Comparison of ENCODE assay signal across 12 cellular contexts in genomic region chr6:9520417-9521151, GRCh38.
DNase-seq lines count a peak whose midpoint lies in the region; ATAC-seq and TF ChIP-seq lines count a peak whose summit lies in the region.
"Had no signal": no experiment of that assay in that cellular context is flagged by ENCODE, and none has a peak within 500 bp of the region (broad histone marks: within the 10 kb centered on the region; RNA-seq: fewer than 3 reads in every experiment).

No MANE protein-coding gene starts in this region.

- no peaks in the 10 kb centered on the region for H3K36me3 ChIP-seq in suprapubic skin
- H3K36me3 ChIP-seq: tibial artery had no signal

- TF ChIP-seq POLR2A in suprapubic skin (IDR thresholded peaks at IDR 0.05), result no peak

- no peaks in the 10 kb centered on the region for H3K27me3 Mint-ChIP-seq in natural killer cell treated with Interleukin-12 subunit alpha and Interleukin-12 subunit beta and Interleukin-15 and Interleukin-18, amount 100 ng/mL, for 72 hours

- H3K27ac ChIP-seq in suprapubic skin, result no peak overlapping the region
- H3K27ac ChIP-seq: psoas muscle, tibial artery had no signal

- DNase-seq in SW 1271 (lab: John Stamatoyannopoulos, UW), result peak; percentile 90 to 96
- no peak for DNase-seq in omental fat pad (ENCODE audit: low spot score)
- no peak for DNase-seq in suprapubic skin (ENCODE audit: low spot score in 2 of 2)
- no peak for DNase-seq in natural killer cell treated with Interleukin-12 subunit alpha and Interleukin-12 subunit beta and Interleukin-15 and Interleukin-18, amount 100 ng/mL, for 72 hours (ENCODE audit: low spot score)
- no peak for DNase-seq in T1000 (lab: John Stamatoyannopoulos, UW)
- DNase-seq: erythroblast, NCI-H1105, psoas muscle, tibial artery had no signal

- no peak overlapping the region for H3K4me3 Mint-ChIP-seq in natural killer cell treated with Interleukin-12 subunit alpha and Interleukin-12 subunit beta and Interleukin-15 and Interleukin-18, amount 100 ng/mL, for 72 hours

- TF ChIP-seq CTCF in omental fat pad (IDR thresholded peaks at IDR 0.05) (no peak), suprapubic skin (IDR thresholded peaks at IDR 0.05) (no peak)

- 57% methylated on average over 8 of the region's 8 CpGs for WGBS in suprapubic skin

- peaks cover 4% of the 10 kb centered on the region for H3K36me3 Mint-ChIP-seq in natural killer cell treated with Interleukin-12 subunit alpha and Interleukin-12 subunit beta and Interleukin-15 and Interleukin-18, amount 100 ng/mL, for 72 hours

- peak; percentile 41 for ATAC-seq in GM18861 (IDR thresholded peaks at IDR 0.05; ENCODE audit: unreplicated experiment)
- ATAC-seq in HG02884 (IDR thresholded peaks at IDR 0.05; ENCODE audit: unreplicated experiment), result peak; percentile 57
- peak; percentile 21 for ATAC-seq in omental fat pad (ENCODE audit: low FRiP score)
- ATAC-seq in natural killer cell treated with Interleukin-12 subunit alpha and Interleukin-12 subunit beta and Interleukin-15 and Interleukin-18, amount 100 ng/mL, for 72 hours, result no peak
- no peak for ATAC-seq in GM21737 (IDR thresholded peaks at IDR 0.05; ENCODE audit: unreplicated experiment)
- ATAC-seq: psoas muscle had no signal

- peaks cover 5% of the 10 kb centered on the region for H3K4me1 ChIP-seq in suprapubic skin
- H3K4me1 ChIP-seq: psoas muscle, tibial artery had no signal

- H3K9me3 Mint-ChIP-seq in natural killer cell treated with Interleukin-12 subunit alpha and Interleukin-12 subunit beta and Interleukin-15 and Interleukin-18, amount 100 ng/mL, for 72 hours, result peaks cover 16% of the 10 kb centered on the region

- no peaks in the 10 kb centered on the region for H3K27me3 ChIP-seq in suprapubic skin
- H3K27me3 ChIP-seq: tibial artery had no signal

- H3K4me3 ChIP-seq in suprapubic skin, result no peak overlapping the region
- H3K4me3 ChIP-seq: psoas muscle, tibial artery had no signal

- no peaks in the 10 kb centered on the region for H3K9me3 ChIP-seq in suprapubic skin
- H3K9me3 ChIP-seq: psoas muscle, tibial artery had no signal

- no peak for TF ChIP-seq EP300 in suprapubic skin (IDR thresholded peaks at IDR 0.05)

- H3K27ac Mint-ChIP-seq in natural killer cell treated with Interleukin-12 subunit alpha and Interleukin-12 subunit beta and Interleukin-15 and Interleukin-18, amount 100 ng/mL, for 72 hours, result no peak overlapping the region

- H3K4me1 Mint-ChIP-seq in natural killer cell treated with Interleukin-12 subunit alpha and Interleukin-12 subunit beta and Interleukin-15 and Interleukin-18, amount 100 ng/mL, for 72 hours (ENCODE audit: low read depth in 2 of 2), result no peaks in the 10 kb centered on the region

Comparison
In these comparisons a context has a peak if more than half of its experiments do, and no peak if none do; other contexts are left out.
1. ATAC-seq: peak in GM18861 (single experiment), HG02884 (single experiment) and omental fat pad (single experiment); none in natural killer cell treated with Interleukin-12 subunit alpha and Interleukin-12 subunit beta and Interleukin-15 and Interleukin-18, amount 100 ng/mL, for 72 hours (0 of 2) and GM21737 (single experiment).
2. DNase-seq: peak in SW 1271 (2 of 2); none in omental fat pad (single experiment), suprapubic skin (0 of 2), natural killer cell treated with Interleukin-12 subunit alpha and Interleukin-12 subunit beta and Interleukin-15 and Interleukin-18, amount 100 ng/mL, for 72 hours (single experiment) and T1000 (single experiment).